Comparison of ENCODE assay signal across 1 cellular context in genomic region chr19:17497149-17497798, GRCh38.
TF ChIP-seq lines count a peak whose summit lies in the region.

No MANE protein-coding gene starts in this region.

TF ChIP-seq in H1, 55 proteins besides CTCF, POLR2A, EP300 and RAD21:
- 0 out of 2 replicates have a peak, but pooled peaks have one; percentile 38 for TF ChIP-seq POLR2AphosphoS5 (IDR thresholded peaks at IDR 0.05; ENCODE audit: low read depth, low read length)
- TF ChIP-seq GTF2F1 (IDR thresholded peaks at IDR 0.05; ENCODE audit: borderline replicate concordance, low read depth, low read length), result no peak
- peak; percentile 42; the same call in 1 of the 2 replicates for TF ChIP-seq E2F6 (IDR thresholded peaks at IDR 0.05)
- TF ChIP-seq KDM5A (IDR thresholded peaks at IDR 0.05; ENCODE audit: low read length), result no peak
- peak; percentile 16 for TF ChIP-seq KDM4A (IDR thresholded peaks at IDR 0.05; ENCODE audit: low read depth, low read length, severe bottlenecking)
- no peak for TF ChIP-seq HDAC2 (IDR thresholded peaks at IDR 0.05; ENCODE audit: borderline replicate concordance in 1 of 2, low read depth in 2 of 2, low read length in 2 of 2)
- TF ChIP-seq GABPA (IDR thresholded peaks at IDR 0.05; ENCODE audit: borderline replicate concordance, insufficient read depth, low read length), result no peak
- TF ChIP-seq CHD1 (IDR thresholded peaks at IDR 0.05; ENCODE audit: low read depth, low read length), result no peak
- no peak for TF ChIP-seq FOSL1 (IDR thresholded peaks at IDR 0.05; ENCODE audit: insufficient read depth, low read depth, low read length)
- no peak; the same call in 1 of the 2 replicates for TF ChIP-seq PHF8 (conservative IDR thresholded peaks at IDR 0.05; ENCODE audit: low read depth, low read length)
- no peak for TF ChIP-seq SP2 (IDR thresholded peaks at IDR 0.05; ENCODE audit: low read length)
- TF ChIP-seq SIRT6 (IDR thresholded peaks at IDR 0.05; ENCODE audit: low read length), result no peak
- no peak for TF ChIP-seq CTBP2 (IDR thresholded peaks at IDR 0.05; ENCODE audit: borderline replicate concordance, insufficient read depth, insufficient read length, low read length)
- TF ChIP-seq MAX (IDR thresholded peaks at IDR 0.05), result peak; percentile 63
- TF ChIP-seq ATF3 (IDR thresholded peaks at IDR 0.05; ENCODE audit: insufficient read depth, low read depth, low read length), result no peak
- no peak for TF ChIP-seq TCF12 (IDR thresholded peaks at IDR 0.05; ENCODE audit: low read depth, low read length)
- TF ChIP-seq CHD7 (IDR thresholded peaks at IDR 0.05; ENCODE audit: insufficient replicate concordance, low read length), result no peak
- no peak for TF ChIP-seq RFX5 (IDR thresholded peaks at IDR 0.05; ENCODE audit: borderline replicate concordance, low read depth, low read length)
- no peak for TF ChIP-seq TAF1 (IDR thresholded peaks at IDR 0.05; ENCODE audit: low read depth, low read length)
- TF ChIP-seq SRF (IDR thresholded peaks at IDR 0.05; ENCODE audit: low read depth, low read length), result no peak
- no peak for TF ChIP-seq CBX8 (IDR thresholded peaks at IDR 0.05; ENCODE audit: borderline replicate concordance, low read depth, low read length)
- TF ChIP-seq RXRA (IDR thresholded peaks at IDR 0.05; ENCODE audit: insufficient read depth, low read depth, low read length), result no peak
- peak; percentile 10; the same call in 1 of the 2 replicates for TF ChIP-seq TBP (IDR thresholded peaks at IDR 0.05; ENCODE audit: low read depth, low read length)
- TF ChIP-seq POU5F1 (IDR thresholded peaks at IDR 0.05; ENCODE audit: low read depth, low read length), result no peak
- no peak for TF ChIP-seq MAFK (IDR thresholded peaks at IDR 0.05; ENCODE audit: low read depth, low read length)
- TF ChIP-seq EZH2 (IDR thresholded peaks at IDR 0.05; ENCODE audit: low read depth, low read length, severe bottlenecking), result no peak
- TF ChIP-seq HDAC6 (IDR thresholded peaks at IDR 0.05; ENCODE audit: low read depth, low read length), result no peak
- TF ChIP-seq BCL11A (IDR thresholded peaks at IDR 0.05; ENCODE audit: low read depth in 2 of 2, low read length in 2 of 2), result no peak
- no peak for TF ChIP-seq CEBPB (IDR thresholded peaks at IDR 0.05; ENCODE audit: low read depth, low read length)
- TF ChIP-seq YY1 (IDR thresholded peaks at IDR 0.05; ENCODE audit: low read depth, low read length), result no peak
- TF ChIP-seq SIN3A (conservative IDR thresholded peaks at IDR 0.05 in 1 of 2, IDR thresholded peaks at IDR 0.05 in 1 of 2; ENCODE audit: low read depth in 1 of 2, low read length in 2 of 2), result no peak
- no peak for TF ChIP-seq ASH2L (IDR thresholded peaks at IDR 0.05; ENCODE audit: low read length)
